Comparison of ENCODE assay signal across 8 cellular contexts in genomic region chr16:57244767-57245471, GRCh38. TPM values are rescaled to one million over a fixed set of nuclear protein-coding genes. Genes with fewer than 3 reads are reported as not detected.
A peak's percentile ranks its signal among the peaks of the same experiment; 100 is the strongest.
DNase-seq lines count a peak whose midpoint lies in the region; ATAC-seq, FAIRE-seq and TF ChIP-seq lines count a peak whose summit lies in the region.

Gene ARL2BP (plus strand): TSS chr16:57245259. CDS start chr16:57245368, 109 bp downstream.

- FAIRE-seq in urothelium cell line (lab: Jason Lieb, UNC): peak; percentile 86

- peak; percentile 99 for DNase-seq in GM13977 (ENCODE audit: low spot score)
- peak; percentile 73 for DNase-seq in NCI-H1694 treated with DMSO at 0.1 percent for 48 hours (lab: John Stamatoyannopoulos, UW)
- peak; percentile 96 to 97 (median 96) for DNase-seq in T-helper 17 cell
- peak; percentile 99 for DNase-seq in left ventricle myocardium superior
- DNase-seq in psoas muscle: peak; percentile 99
- DNase-seq in urothelium cell line (ENCODE audit: low spot score): peak; percentile 100

- WGBS in psoas muscle, 3 donors: 0% methylated on average over 60 to 77 of the region's 77 CpGs

- no peaks in the 10 kb centered on the region for H3K36me3 Mint-ChIP-seq in T-helper 17 cell (ENCODE audit: low read depth)

- in situ Hi-C loops in GM13977 (cut with MboI; ENCODE audit: low pct_unique_long_range_greater_than_20kb, low sequenced_read_pairs, unreplicated experiment): no loop called here

- H3K4me3 ChIP-seq in psoas muscle: peak within 1 kb of the TSS; percentile 87

- H3K4me1 Mint-ChIP-seq in T-helper 17 cell: peaks cover 18% of the 10 kb centered on the region

- peaks cover 8% of the 10 kb centered on the region for H3K4me1 ChIP-seq in psoas muscle

- H3K27ac ChIP-seq in angular gyrus (ENCODE audit: low read depth, low read length) (peak within 1 kb of the TSS; percentile 89), psoas muscle (peak within 1 kb of the TSS; percentile 87)

- peak; percentile 93 for ATAC-seq in HG02884 (IDR thresholded peaks at IDR 0.05; ENCODE audit: unreplicated experiment)
- peak; percentile 95 for ATAC-seq in T-helper 17 cell
- ATAC-seq in left ventricle myocardium superior: peak; percentile 99
- ATAC-seq in psoas muscle: peak; percentile 98 to 99 (median 99)

- H3K9me3 ChIP-seq in T-helper 17 cell (ENCODE audit: control insufficient read depth, low read length, poor library complexity, severe bottlenecking) (no peaks in the 10 kb centered on the region), psoas muscle (no peaks in the 10 kb centered on the region)

- TF ChIP-seq CTCF in GM13977 (IDR thresholded peaks at IDR 0.05; ENCODE audit: extremely low read depth, insufficient read depth, missing control alignments) (no peak), psoas muscle (IDR thresholded peaks at IDR 0.05) (peak; percentile 5)

- intact Hi-C loops in left ventricle myocardium superior (cut with micrococcal nuclease): no loop called here
- intact Hi-C loops in psoas muscle (cut with DNase I): loop anchor here (5.0 kb wide), 2 partner anchors 52 to 58 kb away; partner anchors contain the start of genes PSME3IP1 (in 2 of the 2) and RSPRY1 (in 2 of the 2)

- H3K27me3 Mint-ChIP-seq in T-helper 17 cell: no peaks in the 10 kb centered on the region

- peak within 1 kb of the TSS; percentile 94 for H3K4me3 Mint-ChIP-seq in T-helper 17 cell

- no peaks in the 10 kb centered on the region for H3K27me3 ChIP-seq in psoas muscle (ENCODE audit: insufficient read depth in 3 of 3, low read length in 2 of 3)

- H3K36me3 ChIP-seq in psoas muscle (ENCODE audit: insufficient read depth in 1 of 2, low read depth in 1 of 2): peaks cover 3 to 45% of the 10 kb centered on the region in 2 donors

- H3K27ac Mint-ChIP-seq in T-helper 17 cell: peak within 1 kb of the TSS; percentile 96

RNA-seq across cellular contexts. Expression of gene ARL2BP, which starts in this region (rescaled TPM):
- total RNA-seq in T-helper 17 cell (10 to 100 TPM; 37.0 to 39.6 TPM), left ventricle myocardium superior (60.3 TPM), psoas muscle (10 to 100 TPM; 25.2 to 39.9 (median 29.2) TPM)
- polyA plus RNA-seq in psoas muscle: 10 to 100 TPM; 47.9 to 88.3 (median 53.3) TPM

Comparison
In these comparisons a context has a peak if more than half of its experiments do, and no peak if none do; other contexts are left out.
1. Peak in every context shown above with its lines: DNase-seq, ATAC-seq, H3K4me3 ChIP-seq and H3K27ac ChIP-seq.